11 cellular contexts compared by ENCODE assay signal in genomic region chr3:112308151-112308911, GRCh38. TPM values are rescaled to one million over a fixed set of nuclear protein-coding genes. Genes with fewer than 3 reads are reported as not detected.
DNase-seq lines count a peak whose midpoint lies in the region; ATAC-seq and TF ChIP-seq lines count a peak whose summit lies in the region.
"Had no signal": no experiment of that assay in that cellular context is flagged by ENCODE, and none has a peak within 500 bp of the region (broad histone marks: within the 10 kb centered on the region; RNA-seq: fewer than 3 reads in every experiment).

No MANE protein-coding gene starts in this region.

- DNase-seq in DMS53 treated with DMSO at 0.1 percent for 48 hours (lab: John Stamatoyannopoulos, UW; ENCODE audit: unreplicated experiment) (peak; percentile 77), NCI-H2196 (lab: John Stamatoyannopoulos, UW; ENCODE audit: unreplicated experiment) (peak; percentile 58), mammary epithelial cell (peak; percentile 89), lower lobe of right lung (no peak)
- DNase-seq in activated T-cell treated with anti-CD3 and anti-CD28 coated beads, Interleukin-2, amount 50 U/mL, for 48 hours = no peak
- DNase-seq: activated CD4-positive, alpha-beta T cell treated with anti-CD3 and anti-CD28 coated beads for 48 hours; CD4-positive, alpha-beta T cell; PC-3 had no signal

- H3K4me3 ChIP-seq in mammary epithelial cell (replicated peaks in 1 of 3; ENCODE audit: insufficient read depth in 1 of 3, low read depth in 2 of 3, low read length in 3 of 3) (no peak overlapping the region), lower lobe of right lung (no peak overlapping the region)

- BruUV-seq in mammary epithelial cell (replicated peaks; lab: Mats Ljungman, UMichigan) = TSS peak; percentile 49

- CTCF ChIA-PET in mammary epithelial cell (lab: Charles Lee; ENCODE audit: low non-redundant PET) = interaction anchor here (1.0 kb wide), 1 partner anchor 53 kb away, joined by 3 read pairs; no protein-coding TSS in a partner anchor

- peak overlapping the region; percentile 70 for H2AFZ ChIP-seq in mammary epithelial cell (ENCODE audit: low read depth, low read length)

- TF ChIP-seq CTCF in mammary epithelial cell (conservative IDR thresholded peaks at IDR 0.05 in 1 of 2, IDR thresholded peaks at IDR 0.05 in 1 of 2; ENCODE audit: extremely low read depth in 1 of 2, insufficient read depth in 1 of 2, low read depth in 1 of 2, low read length in 2 of 2) (no peak), lower lobe of right lung (IDR thresholded peaks at IDR 0.05) (no peak)

- 26% methylated on average over 4 of the region's 7 CpGs for WGBS in mammary epithelial cell (ENCODE audit: low coverage, missing lambda C conversion rate)

- H3K9ac ChIP-seq in mammary epithelial cell (ENCODE audit: insufficient read depth, low read length) = no peak overlapping the region

- in situ Hi-C loops in mammary epithelial cell (cut with MboI; ENCODE audit: low sequenced_read_pairs in 2 of 2) = no loop called here

- H3K27ac ChIP-seq in mammary epithelial cell (ENCODE audit: insufficient read depth, low read depth, low read length) (peak overlapping the region; percentile 78), lower lobe of right lung (no peak overlapping the region)

- H3K4me1 ChIP-seq in mammary epithelial cell (ENCODE audit: insufficient read depth, low read length) (peaks cover 6% of the 10 kb centered on the region), lower lobe of right lung (peaks cover 16% of the 10 kb centered on the region)

- ATAC-seq in lower lobe of right lung = peak; percentile 64 to 79
- no peak for ATAC-seq in GM21717 (IDR thresholded peaks at IDR 0.05; ENCODE audit: unreplicated experiment)
- ATAC-seq in HG03469 (IDR thresholded peaks at IDR 0.05; ENCODE audit: unreplicated experiment) = no peak
- ATAC-seq in HG03460 (IDR thresholded peaks at IDR 0.05; ENCODE audit: unreplicated experiment) = no peak
- ATAC-seq: PC-3 had no signal

- no peaks in the 10 kb centered on the region for H4K20me1 ChIP-seq in mammary epithelial cell (ENCODE audit: insufficient read depth, low read length)

- H3K9me3 ChIP-seq in mammary epithelial cell (replicated peaks; ENCODE audit: insufficient read depth, low read length) (no peaks in the 10 kb centered on the region), lower lobe of right lung (no peaks in the 10 kb centered on the region)

- H3K79me2 ChIP-seq in mammary epithelial cell (ENCODE audit: insufficient read depth, low read length) = no peaks in the 10 kb centered on the region

- intact Hi-C loops in mammary epithelial cell (cut with micrococcal nuclease) (no loop called here), lower lobe of right lung (cut with DNase I) (no loop called here)

- H3K27me3 ChIP-seq in mammary epithelial cell (ENCODE audit: insufficient read depth, low read length) (no peaks in the 10 kb centered on the region), lower lobe of right lung (ENCODE audit: low read depth) (no peaks in the 10 kb centered on the region)

- dilution Hi-C loops in mammary epithelial cell (cut with HindIII; ENCODE audit: low sequenced_read_pairs) = no loop called here

- H3K36me3 ChIP-seq in mammary epithelial cell (ENCODE audit: insufficient read depth, low read length) (no peaks in the 10 kb centered on the region), lower lobe of right lung (no peaks in the 10 kb centered on the region)

- H3K4me2 ChIP-seq in mammary epithelial cell (ENCODE audit: insufficient read depth, low read depth, low read length) = no peak overlapping the region

RNA-seq across cellular contexts. Expression of gene SLC9C1, which starts 14.3 kb away (rescaled TPM):
- total RNA-seq in mammary epithelial cell (1 to 10 TPM in 1 of 2 donors, under 1 TPM in 1; 0.47 to 1.7 TPM), lower lobe of right lung (not detected)
- not detected for polyA plus RNA-seq in mammary epithelial cell
- not detected for polyA minus RNA-seq in mammary epithelial cell
- total RNA-seq: CD4-positive, alpha-beta T cell; PC-3 had no signal

RNA-seq across cellular contexts. Expression of gene CD200, which starts 24.6 kb away (rescaled TPM):
- total RNA-seq in mammary epithelial cell = 10 to 100 TPM; 13.0 to 23.7 TPM
- polyA plus RNA-seq in mammary epithelial cell = 4.2 TPM
- not detected for polyA minus RNA-seq in mammary epithelial cell
- total RNA-seq in lower lobe of right lung = 4.4 TPM
- total RNA-seq: PC-3 had no signal

Comparison
In these comparisons a context has a peak if more than half of its experiments do, and no peak if none do; other contexts are left out.
1. DNase-seq: peak in DMS53 treated with DMSO at 0.1 percent for 48 hours (single experiment), NCI-H2196 (single experiment) and mammary epithelial cell (single experiment); none in lower lobe of right lung (single experiment) and activated T-cell treated with anti-CD3 and anti-CD28 coated beads, Interleukin-2, amount 50 U/mL, for 48 hours (0 of 2).
2. ATAC-seq: peak in lower lobe of right lung (2 of 2); none in GM21717 (single experiment), HG03469 (single experiment) and HG03460 (single experiment).